In the genomic region with DNA sequence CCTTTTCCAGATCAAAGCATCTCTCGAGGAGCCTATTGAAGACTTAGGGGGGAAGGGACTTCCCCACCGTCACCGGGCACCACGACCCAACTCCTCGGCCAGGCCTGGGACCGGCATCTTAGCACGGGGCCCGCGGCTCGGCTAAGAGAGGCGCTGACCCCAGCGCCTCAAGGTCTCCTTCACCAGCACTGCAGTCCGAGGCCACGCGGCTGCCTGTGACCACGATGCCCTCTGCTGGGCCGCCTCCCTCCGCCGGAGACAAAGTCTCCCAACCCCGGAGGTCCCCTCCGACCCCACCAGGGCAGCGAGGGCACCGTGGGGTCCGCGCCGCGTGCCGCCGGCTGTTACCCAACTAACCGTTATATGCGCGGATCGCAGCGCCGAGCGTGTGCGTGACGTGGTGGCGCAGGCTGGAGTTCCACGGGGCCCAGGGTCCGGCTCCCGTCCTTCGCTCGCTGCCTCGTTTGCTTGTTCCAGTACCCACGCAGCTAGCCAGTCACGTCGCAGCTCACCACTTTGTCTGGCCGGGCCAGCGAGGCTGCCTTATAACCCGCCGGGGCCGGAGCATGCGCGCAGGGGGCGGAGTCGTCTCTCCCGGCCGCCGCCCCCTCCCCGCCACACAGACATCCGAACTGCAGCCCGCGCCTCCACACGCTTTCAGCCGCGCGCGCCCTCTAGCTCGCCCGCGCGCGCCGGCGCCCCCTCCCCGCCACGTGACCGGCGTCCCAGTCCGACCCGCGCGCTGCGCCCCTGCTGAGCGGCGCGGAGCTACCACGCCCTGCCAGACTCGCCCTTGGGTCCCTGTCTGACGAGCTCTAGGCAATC, we compare ENCODE assay signal across 8 cellular contexts. TPM values are rescaled to one million over a fixed set of nuclear protein-coding genes. Genes with fewer than 3 reads are reported as not detected.
DNase-seq lines count a peak whose midpoint lies in the region; ATAC-seq, FAIRE-seq and TF ChIP-seq lines count a peak whose summit lies in the region.

A gene with protein sequence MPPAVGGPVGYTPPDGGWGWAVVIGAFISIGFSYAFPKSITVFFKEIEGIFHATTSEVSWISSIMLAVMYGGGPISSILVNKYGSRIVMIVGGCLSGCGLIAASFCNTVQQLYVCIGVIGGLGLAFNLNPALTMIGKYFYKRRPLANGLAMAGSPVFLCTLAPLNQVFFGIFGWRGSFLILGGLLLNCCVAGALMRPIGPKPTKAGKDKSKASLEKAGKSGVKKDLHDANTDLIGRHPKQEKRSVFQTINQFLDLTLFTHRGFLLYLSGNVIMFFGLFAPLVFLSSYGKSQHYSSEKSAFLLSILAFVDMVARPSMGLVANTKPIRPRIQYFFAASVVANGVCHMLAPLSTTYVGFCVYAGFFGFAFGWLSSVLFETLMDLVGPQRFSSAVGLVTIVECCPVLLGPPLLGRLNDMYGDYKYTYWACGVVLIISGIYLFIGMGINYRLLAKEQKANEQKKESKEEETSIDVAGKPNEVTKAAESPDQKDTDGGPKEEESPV (minus strand): TSS at position 519 of the 825 bp plus-strand sequence. CDS start 26,888 bp downstream, outside the sequence.

- peak within 1 kb of the TSS; percentile 70 for H4K91ac ChIP-seq in trophoblast cell (ENCODE audit: low read depth, low read length)

- peak; percentile 93 for FAIRE-seq in GM12891 (lab: Jason Lieb, UNC)

- ATAC-seq in HG02798 (IDR thresholded peaks at IDR 0.05; ENCODE audit: poor library complexity, unreplicated experiment), result peak; percentile 80
- peak; percentile 77 for ATAC-seq in activated naive CD8-positive, alpha-beta T cell treated with anti-CD3 and anti-CD28 coated beads, Interleukin-2, amount 10 ng/mL, durations not matched to agents 7 days and 5 days (ENCODE audit: low read depth)
- ATAC-seq in Right ventricle myocardium superior (ENCODE audit: poor library complexity), result peak; percentile 95

- TF ChIP-seq CTCF in SU-DHL-6 (IDR thresholded peaks at IDR 0.05; ENCODE audit: insufficient read depth, low read length, poor library complexity, severe bottlenecking), result no peak
- TF ChIP-seq CTCF in tibial nerve (IDR thresholded peaks at IDR 0.05), result peak; percentile 5 to 64 (median 43)

- H3K27me3 ChIP-seq in SU-DHL-6 (ENCODE audit: low read length) (no peaks in the 10 kb centered on the region), trophoblast cell (ENCODE audit: insufficient read depth, low read length) (no peaks in the 10 kb centered on the region), tibial nerve (no peaks in the 10 kb centered on the region)

- no CpG with 5 or more reads among the region's 91 CpGs for WGBS in trophoblast cell (ENCODE audit: extremely low coverage, insufficient coverage, insufficient read length)
- 0 to 1% methylated on average over 27 to 52 of the region's 91 CpGs for WGBS in tibial nerve, 2 donors

- peak within 1 kb of the TSS; percentile 66 for H2BK5ac ChIP-seq in trophoblast cell (ENCODE audit: low read depth, low read length, poor library complexity)

- peaks cover 12% of the 10 kb centered on the region; the same call in 1 of the 2 replicates for H4K20me1 ChIP-seq in SU-DHL-6 (ENCODE audit: low read depth, low read length)

- H3K18ac ChIP-seq in trophoblast cell (ENCODE audit: low read length), result peak within 1 kb of the TSS; percentile 83

- H2AFZ ChIP-seq in SU-DHL-6 (ENCODE audit: low read depth, low read length, severe bottlenecking) (peak within 1 kb of the TSS; percentile 54), trophoblast cell (ENCODE audit: insufficient read depth, low read length, poor library complexity) (peak within 1 kb of the TSS; percentile 54)

- H3K4me1 Mint-ChIP-seq in activated naive CD8-positive, alpha-beta T cell treated with anti-CD3 and anti-CD28 coated beads, Interleukin-2, amount 10 ng/mL, durations not matched to agents 7 days and 5 days, result peaks cover 41% of the 10 kb centered on the region

- peak within 1 kb of the TSS; percentile 67 for H4K8ac ChIP-seq in trophoblast cell (ENCODE audit: low read depth, low read length)

- H3K79me1 ChIP-seq in trophoblast cell (ENCODE audit: low read length), result peaks cover 10% of the 10 kb centered on the region

- peak within 1 kb of the TSS; percentile 99 for H3K4me2 ChIP-seq in SU-DHL-6 (ENCODE audit: low read depth, low read length, poor library complexity, severe bottlenecking)
- H3K4me2 ChIP-seq in trophoblast cell (ENCODE audit: low read length), result peak within 1 kb of the TSS; percentile 98

- H3K9me3 ChIP-seq in SU-DHL-6 (ENCODE audit: insufficient read depth, low read length) (no peaks in the 10 kb centered on the region), trophoblast cell (ENCODE audit: insufficient read depth, low read depth, low read length) (no peaks in the 10 kb centered on the region), tibial nerve (no peaks in the 10 kb centered on the region)

- H3K36me3 Mint-ChIP-seq in activated naive CD8-positive, alpha-beta T cell treated with anti-CD3 and anti-CD28 coated beads, Interleukin-2, amount 10 ng/mL, durations not matched to agents 7 days and 5 days, result peaks cover 23% of the 10 kb centered on the region

- peak within 1 kb of the TSS; percentile 65 for H2BK120ac ChIP-seq in trophoblast cell (ENCODE audit: insufficient read depth, low read length, poor library complexity)

- peak within 1 kb of the TSS; percentile 23 for H2BK12ac ChIP-seq in trophoblast cell (ENCODE audit: low read length)

- no peaks in the 10 kb centered on the region for H3K27me3 Mint-ChIP-seq in activated naive CD8-positive, alpha-beta T cell treated with anti-CD3 and anti-CD28 coated beads, Interleukin-2, amount 10 ng/mL, durations not matched to agents 7 days and 5 days

- DNase-seq in GM12891 (ENCODE audit: insufficient read length, low spot score) (peak; percentile 76), NCI-H1417 (lab: John Stamatoyannopoulos, UW) (peak; percentile 88 to 93 (median 92)), Right ventricle myocardium superior (peak; percentile 97), trophoblast cell (peak; percentile 86 to 89), tibial nerve (ENCODE audit: low spot score in 2 of 2) (peak; percentile 88)
- peak; percentile 93 for DNase-seq in activated naive CD8-positive, alpha-beta T cell treated with anti-CD3 and anti-CD28 coated beads, Interleukin-2, amount 10 ng/mL, durations not matched to agents 7 days and 5 days

- H3K9ac ChIP-seq in SU-DHL-6 (ENCODE audit: low read length) (peak within 1 kb of the TSS; percentile 92), trophoblast cell (ENCODE audit: low read length) (peak within 1 kb of the TSS; percentile 93)

- H3K79me2 ChIP-seq in SU-DHL-6 (ENCODE audit: insufficient read depth, low read length), result peaks cover 94% of the 10 kb centered on the region
- H3K79me2 ChIP-seq in trophoblast cell (ENCODE audit: control insufficient read depth, insufficient read depth, low read length, poor library complexity), result peaks cover 11% of the 10 kb centered on the region

- H3K23ac ChIP-seq in trophoblast cell (ENCODE audit: low read length), result no peak within 1 kb of the TSS

- POLR2A ChIA-PET in activated naive CD8-positive, alpha-beta T cell treated with anti-CD3 and anti-CD28 coated beads, Interleukin-2, amount 10 ng/mL, durations not matched to agents 7 days and 5 days (lab: Charles Lee), result interaction anchor here (0.7 to 1.5 kb wide), 15 partner anchors 9 to 857 kb away, joined by 3 to 17 read pairs (median 3); partner anchors contain the start of genes LRIG2, MOV10, PPM1J and RSBN1

- H3K4me1 ChIP-seq in trophoblast cell (ENCODE audit: control insufficient read depth in 1 of 2, insufficient read depth in 2 of 2, low read length in 2 of 2) (peaks cover 0 to 10% of the 10 kb centered on the region in 2 experiments), tibial nerve (peaks cover 0 to 38% (median 11%) of the 10 kb centered on the region in 4 donors)

- peak within 1 kb of the TSS; percentile 14 for H3K4ac ChIP-seq in trophoblast cell (ENCODE audit: low read depth, low read length)

- no peaks in the 10 kb centered on the region for H3K9me3 Mint-ChIP-seq in activated naive CD8-positive, alpha-beta T cell treated with anti-CD3 and anti-CD28 coated beads, Interleukin-2, amount 10 ng/mL, durations not matched to agents 7 days and 5 days

- H3K14ac ChIP-seq in trophoblast cell (ENCODE audit: low read length), result peak within 1 kb of the TSS; percentile 75

- H3K27ac Mint-ChIP-seq in activated naive CD8-positive, alpha-beta T cell treated with anti-CD3 and anti-CD28 coated beads, Interleukin-2, amount 10 ng/mL, durations not matched to agents 7 days and 5 days, result peak within 1 kb of the TSS; percentile 99

- peaks cover 13% of the 10 kb centered on the region for H3K36me3 ChIP-seq in SU-DHL-6 (ENCODE audit: low read length)
- H3K36me3 ChIP-seq in trophoblast cell (ENCODE audit: control insufficient read depth in 1 of 2, insufficient read depth in 2 of 2, low read length in 2 of 2), result no peaks in the 10 kb centered on the region
- peaks cover 0 to 6% (median 0%) of the 10 kb centered on the region in 3 donors for H3K36me3 ChIP-seq in tibial nerve

- H3K4me3 ChIP-seq in SU-DHL-6 (ENCODE audit: insufficient read depth, low read length, poor library complexity, severe bottlenecking), result peak within 1 kb of the TSS; percentile 66
- peak within 1 kb of the TSS; percentile 99 for H3K4me3 ChIP-seq in trophoblast cell (ENCODE audit: low read depth, low read length)
- peak within 1 kb of the TSS; percentile 61 to 73 (median 72) for H3K4me3 ChIP-seq in tibial nerve

- H3K9me2 ChIP-seq in SU-DHL-6 (replicated peaks; ENCODE audit: insufficient read depth, low read length), result no peaks in the 10 kb centered on the region

- intact Hi-C loops in Right ventricle myocardium superior (cut with DNase I), result loop anchor here (5.0 kb wide), 2 partner anchors 41 to 74 kb away; no protein-coding TSS in a partner anchor

- peak within 1 kb of the TSS; percentile 86 for H3K4me3 Mint-ChIP-seq in activated naive CD8-positive, alpha-beta T cell treated with anti-CD3 and anti-CD28 coated beads, Interleukin-2, amount 10 ng/mL, durations not matched to agents 7 days and 5 days

- H3F3A ChIP-seq in SU-DHL-6 (ENCODE audit: insufficient read depth), result 0 out of 2 replicates have a peak, but pooled peaks cover 11% of the 10 kb centered on the region

- peak within 1 kb of the TSS; percentile 75 for H3K27ac ChIP-seq in SU-DHL-6 (ENCODE audit: low read depth, low read length)
- H3K27ac ChIP-seq in trophoblast cell (ENCODE audit: low read depth, low read length), result peak within 1 kb of the TSS; percentile 74
- peak within 1 kb of the TSS; percentile 80 to 93 (median 91) for H3K27ac ChIP-seq in tibial nerve

- H4K12ac ChIP-seq in trophoblast cell (ENCODE audit: low read depth, low read length), result peak within 1 kb of the TSS; percentile 45

- peak; percentile 96 for TF ChIP-seq POLR2A in GM12891 (IDR thresholded peaks at IDR 0.05; ENCODE audit: low read depth, low read length)
- TF ChIP-seq POLR2A in tibial nerve (IDR thresholded peaks at IDR 0.05), result peak; percentile 81 to 92

- no peak within 1 kb of the TSS for H2AK5ac ChIP-seq in trophoblast cell (ENCODE audit: low read length)

- peak in 1 of 2 donors; percentile 93 for TF ChIP-seq EP300 in tibial nerve (IDR thresholded peaks at IDR 0.05)

TF ChIP-seq in GM12891, 5 proteins besides CTCF, POLR2A, EP300 and RAD21 (continues in another document):
- TF ChIP-seq TAF1 (IDR thresholded peaks at IDR 0.05; ENCODE audit: low read depth, low read length), result peak; percentile 73

RNA-seq across cellular contexts. Expression of the gene that starts here (rescaled TPM):
- 37.1 TPM for polyA plus RNA-seq in GM12891 (2012; ENCODE audit: low read depth, missing spikeins)
- 10 to 100 TPM; 31.4 to 35.4 TPM for total RNA-seq in activated naive CD8-positive, alpha-beta T cell treated with anti-CD3 and anti-CD28 coated beads, Interleukin-2, amount 10 ng/mL, durations not matched to agents 7 days and 5 days
- total RNA-seq in Right ventricle myocardium superior (130 TPM), tibial nerve (10 to 100 TPM; 13.1 to 20.7 (median 15.7) TPM)
- 142 and 143 TPM in 2 replicates for polyA plus RNA-seq in trophoblast cell (2013)

Comparison
In these comparisons a context has a peak if more than half of its experiments do, and no peak if none do; other contexts are left out.
1. Peak in every context shown above with its lines: DNase-seq, ATAC-seq, H3K4me3 ChIP-seq and H3K27ac ChIP-seq.